In the genomic region with DNA sequence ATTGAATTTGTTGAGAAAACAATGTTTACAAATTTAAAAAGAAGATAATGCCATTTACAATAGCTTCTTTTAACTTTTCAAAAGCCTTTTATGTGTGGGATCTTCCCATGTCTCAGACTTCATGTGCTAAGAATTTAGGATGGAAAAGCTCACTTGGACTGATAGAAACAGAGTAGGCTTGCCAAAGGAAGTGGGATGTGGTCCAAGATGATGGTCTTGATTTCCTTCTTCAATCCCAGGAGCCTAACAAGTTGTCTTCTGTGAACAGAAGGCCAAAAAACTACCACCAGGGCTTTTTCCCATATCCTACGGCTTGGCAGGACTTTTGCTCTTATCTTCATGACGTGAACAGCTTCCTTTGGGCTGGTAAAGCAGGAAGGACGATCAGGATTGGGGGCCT, we compare ENCODE assay signal across 19 cellular contexts. TPM values are rescaled to one million over a fixed set of nuclear protein-coding genes. Genes with fewer than 3 reads are reported as not detected.
"Had no signal": no experiment of that assay in that cellular context is flagged by ENCODE, and none has a peak within 500 bp of the region (broad histone marks: within the 10 kb centered on the region; RNA-seq: fewer than 3 reads in every experiment).

No MANE protein-coding gene starts in this region.

- H3K27me3 ChIP-seq: tibial nerve had no signal

- H3K9me3 ChIP-seq: stomach, suprapubic skin, tibial nerve had no signal

- H3K4me1 ChIP-seq: suprapubic skin had no signal

- H3K36me3 ChIP-seq: suprapubic skin, tibial nerve had no signal

- ATAC-seq: activated T-cell treated with anti-CD3 and anti-CD28 coated beads, Interleukin-2, amount 50 U/mL, for 72 hours; left lobe of liver; natural killer cell had no signal

- H3K27ac ChIP-seq: stomach, suprapubic skin, tibial nerve had no signal

- H3K4me3 ChIP-seq: stomach, suprapubic skin, tibial nerve had no signal

- DNase-seq: activated CD4-positive, alpha-beta memory T cell treated with anti-CD3 and anti-CD28 coated beads, Interleukin-2, amount 10 ng/mL, durations not matched to agents 7 days and 5 days; activated CD4-positive, alpha-beta T cell treated with anti-CD3 and anti-CD28 coated beads, Interleukin-2, amount 10 ng/mL, durations not matched to agents 24 days and 14 days; activated CD4-positive, CD25-positive, alpha-beta regulatory T cell; activated effector memory CD4-positive, alpha-beta T cell treated with Interleukin-2 at 50 U/mL for 16 hours; activated naive CD4-positive, alpha-beta T cell treated with anti-CD3 and anti-CD28 coated beads, Interleukin-2, amount 10 ng/mL, durations not matched to agents 7 days and 5 days; activated T-cell treated with anti-CD3 and anti-CD28 coated beads, Interleukin-2, amount 50 U/mL, for 72 hours; cortex of kidney; foreskin fibroblast; kidney; natural killer cell; retina; stimulated activated CD4-positive, alpha-beta T cell treated with anti-CD3 and anti-CD28 coated beads, Interleukin-12 subunit alpha, Interleukin-12 subunit beta, amount 100 ng/mL, for 4 hours; stomach; T1000 had no signal

RNA-seq across cellular contexts. Expression of gene CXCR4, which starts 9.5 kb away (rescaled TPM):
- total RNA-seq: fibroblast of lung, osteocyte had no signal
